ENCODE assay signal across 8 cellular contexts in genomic region chr7:42831051-42831952, GRCh38.
DNase-seq lines count a peak whose midpoint lies in the region; ATAC-seq and TF ChIP-seq lines count a peak whose summit lies in the region.

No MANE protein-coding gene starts in this region.

- H3K9me3 Mint-ChIP-seq in glutamatergic neuron (ENCODE audit: unreplicated experiment) = peaks cover 2% of the 10 kb centered on the region

- peaks cover 3% of the 10 kb centered on the region for H3K27me3 Mint-ChIP-seq in glutamatergic neuron (ENCODE audit: unreplicated experiment)

- ATAC-seq in GM21528 (IDR thresholded peaks at IDR 0.05; ENCODE audit: low FRiP score, unreplicated experiment) = no peak

- TF ChIP-seq CTCF in glutamatergic neuron (IDR thresholded peaks at IDR 0.05; ENCODE audit: partially characterized antibody, unreplicated experiment) = no peak

- H3K36me3 Mint-ChIP-seq in glutamatergic neuron (ENCODE audit: unreplicated experiment) = no peaks in the 10 kb centered on the region

- H3K4me3 ChIP-seq in skeletal muscle cell (ENCODE audit: low read depth, low read length) = no peak overlapping the region

- H3K27ac Mint-ChIP-seq in glutamatergic neuron (ENCODE audit: unreplicated experiment) = no peak overlapping the region

- no peak overlapping the region for H3K4me3 Mint-ChIP-seq in glutamatergic neuron (ENCODE audit: unreplicated experiment)

- no peaks in the 10 kb centered on the region for H3K4me1 Mint-ChIP-seq in glutamatergic neuron (ENCODE audit: low read depth, unreplicated experiment)

- DNase-seq in SIG-M5 treated with dmso at 0.1 percent for 504 hours (lab: John Stamatoyannopoulos, UW; ENCODE audit: unreplicated experiment) (peak; percentile 22), SIG-M5 (lab: John Stamatoyannopoulos, UW) (no peak), amniotic epithelial cell (ENCODE audit: low read depth) (peak; percentile 57), hippocampal formation (lab: John Stamatoyannopoulos, UW) (peak; percentile 42 to 67), skeletal muscle cell (ENCODE audit: low read depth) (peak; percentile 26), glutamatergic neuron (no peak)
- no peak for DNase-seq in activated CD8-positive, alpha-beta memory T cell treated with anti-CD3 and anti-CD28 coated beads, Interleukin-2, amount 50 U/mL, for 48 hours

Comparison
In these comparisons a context has a peak if more than half of its experiments do, and no peak if none do; other contexts are left out.
1. DNase-seq: peak in SIG-M5 treated with dmso at 0.1 percent for 504 hours (single experiment), amniotic epithelial cell (single experiment), hippocampal formation (2 of 2) and skeletal muscle cell (single experiment); none in SIG-M5 (single experiment), activated CD8-positive, alpha-beta memory T cell treated with anti-CD3 and anti-CD28 coated beads, Interleukin-2, amount 50 U/mL, for 48 hours (single experiment) and glutamatergic neuron (single experiment).